39 cellular contexts compared by ENCODE assay signal in genomic region chr7:99257065-99257464, GRCh38. TPM values are rescaled to one million over a fixed set of nuclear protein-coding genes. Genes with fewer than 3 reads are reported as not detected.
"Had no signal": no experiment of that assay in that cellular context is flagged by ENCODE, and none has a peak within 500 bp of the region (broad histone marks: within the 10 kb centered on the region; RNA-seq: fewer than 3 reads in every experiment).

No MANE protein-coding gene starts in this region.

- H3K27me3 ChIP-seq: MG63 had no signal

- H3K4me3 ChIP-seq: MG63 had no signal

- H3K36me3 ChIP-seq: MG63 had no signal

- H3K9me3 ChIP-seq: MG63 had no signal

- DNase-seq: Karpas-422, Kasumi-1, MG63, MM.1S, MV-4-11, NCI-H1048, NCI-H1092, NCI-H1092 treated with DMSO at 0.1 percent for 48 hours, NCI-H1105, NCI-H1105 treated with DMSO at 0.1 percent for 48 hours, NCI-H1417, NCI-H1417 treated with DMSO at 0.1 percent for 48 hours, NCI-H1436, NCI-H1436 treated with DMSO at 0.1 percent for 48 hours, NCI-H146, NCI-H1694, NCI-H1694 treated with DMSO at 0.1 percent for 48 hours, NCI-H187, NCI-H187 treated with DMSO at 0.1 percent for 48 hours, NCI-H1930, NCI-H2029, NCI-H2029 treated with DMSO at 0.1 percent for 48 hours, NCI-H2081, NCI-H2081 treated with DMSO at 0.1 percent for 48 hours, NCI-H2107, NCI-H2171, NCI-H2171 treated with DMSO at 0.1 percent for 48 hours, NCI-H2227 treated with DMSO at 0.1 percent for 48 hours, NCI-H226, NCI-H345, NCI-H446, NCI-H446 treated with DMSO at 0.1 percent for 48 hours, NCI-H510A, NCI-H510A treated with DMSO at 0.1 percent for 48 hours, NCI-H524 had no signal

RNA-seq across cellular contexts. Expression of gene MYH16, which starts 15.6 kb away (rescaled TPM):
- total RNA-seq: LHCN-M2, NCI-H460 had no signal

RNA-seq across cellular contexts. Expression of gene KPNA7, which starts 49.1 kb away (rescaled TPM):
- total RNA-seq: LHCN-M2, M059J, MCF 10A had no signal
